Comparison of ENCODE assay signal across 21 cellular contexts in genomic region chr14:99519347-99519881, GRCh38. TPM values are rescaled to one million over a fixed set of nuclear protein-coding genes. Genes with fewer than 3 reads are reported as not detected.
DNase-seq lines count a peak whose midpoint lies in the region; ATAC-seq, FAIRE-seq and TF ChIP-seq lines count a peak whose summit lies in the region.
"Had no signal": no experiment of that assay in that cellular context is flagged by ENCODE, and none has a peak within 500 bp of the region (broad histone marks: within the 10 kb centered on the region; RNA-seq: fewer than 3 reads in every experiment).

No MANE protein-coding gene starts in this region.

- H3K27ac ChIP-seq in right atrium auricular region (no peak overlapping the region), HepG2 (ENCODE audit: extremely low read length, insufficient read depth, low read length) (no peak overlapping the region), upper lobe of right lung (no peak overlapping the region)
- H3K27ac ChIP-seq: BLaER1 had no signal

- no peak for TF ChIP-seq CTCF in right atrium auricular region (IDR thresholded peaks at IDR 0.05)
- no peak for TF ChIP-seq CTCF in WTC11 (IDR thresholded peaks at IDR 0.05)
- no peak for TF ChIP-seq CTCF in HepG2 (CRISPR knock-in tag; IDR thresholded peaks at IDR 0.05)
- no peak for TF ChIP-seq CTCF in upper lobe of right lung (IDR thresholded peaks at IDR 0.05)

- DNase-seq in Right ventricle myocardium superior (peak; percentile 9), right atrium auricular region (ENCODE audit: low spot score) (no peak), WTC11 (ENCODE audit: low spot score) (peak; percentile 8), HepG2 (ENCODE audit: low spot score) (no peak), upper lobe of right lung (peak; percentile 46), erythroblast (lab: John Stamatoyannopoulos, UW) (no peak)
- DNase-seq in natural killer cell treated with Interleukin-12 subunit alpha and Interleukin-12 subunit beta and Interleukin-15 and Interleukin-18, amount 100 ng/mL, for 72 hours (ENCODE audit: low spot score) = no peak
- DNase-seq: Calu3; CD8-positive, alpha-beta T cell; HFFc6; Kasumi-1; MG63; NCI-H1092; NCI-H146; NCI-H2029 treated with DMSO at 0.1 percent for 48 hours; NCI-H446 treated with DMSO at 0.1 percent for 48 hours had no signal

- peaks cover 26% of the 10 kb centered on the region for H3K4me1 Mint-ChIP-seq in WTC11
- H3K4me1 Mint-ChIP-seq in natural killer cell treated with Interleukin-12 subunit alpha and Interleukin-12 subunit beta and Interleukin-15 and Interleukin-18, amount 100 ng/mL, for 72 hours (ENCODE audit: low read depth in 2 of 2) = no peaks in the 10 kb centered on the region

- H3K4me2 ChIP-seq in HepG2 (ENCODE audit: low read depth, low read length) = no peak overlapping the region
- H3K4me2 ChIP-seq: BLaER1 had no signal

- intact Hi-C loops in Right ventricle myocardium superior (cut with DNase I) = loop anchor here (2.0 kb wide), 1 partner anchor 109 kb away; no protein-coding TSS in a partner anchor
- intact Hi-C loops in HepG2 (cut with micrococcal nuclease; ENCODE audit: unreplicated experiment) = loop anchor here (2.0 kb wide), 2 partner anchors 43 to 55 kb away; no protein-coding TSS in a partner anchor
- intact Hi-C loops in upper lobe of right lung (cut with DNase I) = loop anchor here (5.0 kb wide), 1 partner anchor 108 kb away; no protein-coding TSS in a partner anchor

- TF ChIP-seq RAD21 in HepG2 (CRISPR knock-in tag; IDR thresholded peaks at IDR 0.05) = no peak

- no peaks in the 10 kb centered on the region for H3K9me3 Mint-ChIP-seq in WTC11
- H3K9me3 Mint-ChIP-seq in natural killer cell treated with Interleukin-12 subunit alpha and Interleukin-12 subunit beta and Interleukin-15 and Interleukin-18, amount 100 ng/mL, for 72 hours = no peaks in the 10 kb centered on the region
- H3K9me3 Mint-ChIP-seq: CD8-positive, alpha-beta T cell; HFFc6 had no signal

- no peaks in the 10 kb centered on the region for H3K9me3 ChIP-seq in right atrium auricular region
- no peaks in the 10 kb centered on the region for H3K9me3 ChIP-seq in HepG2 (ENCODE audit: low read length)
- no peaks in the 10 kb centered on the region for H3K9me3 ChIP-seq in upper lobe of right lung
- H3K9me3 ChIP-seq: BLaER1, MG63 had no signal

- FAIRE-seq in HepG2 (lab: Jason Lieb, UNC) = no peak
- FAIRE-seq: A204.1, GM12878, H1 had no signal

- BruUV-seq in HepG2 (replicated peaks; lab: Mats Ljungman, UMichigan) = TSS peak; percentile 21

- H3K27me3 Mint-ChIP-seq in WTC11 (ENCODE audit: low read depth) = no peaks in the 10 kb centered on the region
- H3K27me3 Mint-ChIP-seq in natural killer cell treated with Interleukin-12 subunit alpha and Interleukin-12 subunit beta and Interleukin-15 and Interleukin-18, amount 100 ng/mL, for 72 hours = no peaks in the 10 kb centered on the region

- in situ Hi-C loops in HepG2 (cut with HindIII; ENCODE audit: extremely low pct_ligation_motif_present, low pct_unique_long_range_greater_than_20kb) = no loop called here

- CTCF ChIA-PET in WTC11 (lab: Charles Lee) (interaction anchor here (0.6 to 0.7 kb wide), 5 partner anchors 74 to 198 kb away, joined by 3 to 5 read pairs (median 3); no protein-coding TSS in a partner anchor), HepG2 (lab: Yijun Ruan, JAX; ENCODE audit: low intra/inter-chr PET ratio, low total read pairs) (interaction anchor here (2.5 kb wide), 1 partner anchor 110 kb away, joined by 29 read pairs; no protein-coding TSS in a partner anchor)

- TF ChIP-seq EP300 in HepG2 (IDR thresholded peaks at IDR 0.05; ENCODE audit: low read depth in 2 of 2, low read length in 2 of 2) (no peak), HepG2 (CRISPR knock-in tag; IDR thresholded peaks at IDR 0.05; ENCODE audit: borderline replicate concordance) (no peak)

- ATAC-seq in Right ventricle myocardium superior (ENCODE audit: poor library complexity) = no peak
- ATAC-seq in WTC11 = no peak
- no peak for ATAC-seq in HepG2
- no peak for ATAC-seq in upper lobe of right lung
- no peak for ATAC-seq in GM21526 (IDR thresholded peaks at IDR 0.05; ENCODE audit: low FRiP score, unreplicated experiment)
- ATAC-seq in natural killer cell treated with Interleukin-12 subunit alpha and Interleukin-12 subunit beta and Interleukin-15 and Interleukin-18, amount 100 ng/mL, for 72 hours = no peak

- H3K9ac ChIP-seq in HepG2 (ENCODE audit: insufficient read depth, low read depth, low read length) = no peak overlapping the region
- H3K9ac ChIP-seq: BLaER1 had no signal

- POLR2A ChIA-PET in WTC11 (lab: Charles Lee) (no interaction called here), HepG2 (lab: Yijun Ruan, JAX) (no interaction called here)

- H3K36me3 Mint-ChIP-seq in WTC11 = no peaks in the 10 kb centered on the region
- H3K36me3 Mint-ChIP-seq in natural killer cell treated with Interleukin-12 subunit alpha and Interleukin-12 subunit beta and Interleukin-15 and Interleukin-18, amount 100 ng/mL, for 72 hours = no peaks in the 10 kb centered on the region

- H3K4me3 ChIP-seq in right atrium auricular region (no peak overlapping the region), HepG2 (replicated peaks in 1 of 3; ENCODE audit: insufficient read depth in 1 of 3, low read depth in 2 of 3, low read length in 3 of 3) (no peak overlapping the region), upper lobe of right lung (no peak overlapping the region)
- H3K4me3 ChIP-seq: BLaER1, GM12878, MG63 had no signal

- WGBS in HepG2 (ENCODE audit: low lambda C conversion rate) = 94% methylated on average over 7 of the region's 8 CpGs

- no peak overlapping the region for H3K4me3 Mint-ChIP-seq in WTC11
- no peak overlapping the region for H3K4me3 Mint-ChIP-seq in natural killer cell treated with Interleukin-12 subunit alpha and Interleukin-12 subunit beta and Interleukin-15 and Interleukin-18, amount 100 ng/mL, for 72 hours
- H3K4me3 Mint-ChIP-seq: CD8-positive, alpha-beta T cell; HFFc6 had no signal

- peaks cover 24% of the 10 kb centered on the region; the same call in 1 of the 2 replicates for H4K20me1 ChIP-seq in HepG2 (ENCODE audit: insufficient read depth, low read length)

- H3K4me1 ChIP-seq in right atrium auricular region = peaks cover 0 to 36% of the 10 kb centered on the region in 2 donors
- H3K4me1 ChIP-seq in HepG2 (ENCODE audit: insufficient read depth, low read length) = peaks cover 21% of the 10 kb centered on the region
- H3K4me1 ChIP-seq in upper lobe of right lung = peaks cover 13% of the 10 kb centered on the region

- H2AFZ ChIP-seq in HepG2 (ENCODE audit: low read length) = no peak overlapping the region

- H3K36me3 ChIP-seq in right atrium auricular region (peaks cover 5% of the 10 kb centered on the region), HepG2 (replicated peaks in 1 of 2; ENCODE audit: control insufficient read depth in 1 of 2, insufficient read depth in 2 of 2, low read length in 2 of 2) (peaks cover 12 to 31% of the 10 kb centered on the region in 2 experiments; a peak in 4 of 5 replicates), upper lobe of right lung (no peaks in the 10 kb centered on the region)
- H3K36me3 ChIP-seq: MG63 had no signal

- H3K27me3 ChIP-seq in right atrium auricular region (no peaks in the 10 kb centered on the region), HepG2 (ENCODE audit: control insufficient read depth in 1 of 2, insufficient read depth in 2 of 2, low read length in 2 of 2) (no peaks in the 10 kb centered on the region), upper lobe of right lung (no peaks in the 10 kb centered on the region)
- H3K27me3 ChIP-seq: BLaER1, MG63 had no signal

- TF ChIP-seq POLR2A in HepG2 (IDR thresholded peaks at IDR 0.05; ENCODE audit: insufficient read depth in 1 of 2, low read depth in 2 of 2, low read length in 2 of 2) (no peak), erythroblast (IDR thresholded peaks at IDR 0.05; ENCODE audit: low read length) (no peak)

- peak overlapping the region; percentile 44; the same call in 1 of the 2 replicates for H3K27ac Mint-ChIP-seq in WTC11
- no peak overlapping the region for H3K27ac Mint-ChIP-seq in natural killer cell treated with Interleukin-12 subunit alpha and Interleukin-12 subunit beta and Interleukin-15 and Interleukin-18, amount 100 ng/mL, for 72 hours
- H3K27ac Mint-ChIP-seq: CD8-positive, alpha-beta T cell; HFFc6 had no signal

- H3K79me2 ChIP-seq in HepG2 (ENCODE audit: insufficient read depth, low read length) = peaks cover 6% of the 10 kb centered on the region

RNA-seq across cellular contexts. Expression of gene CCNK, which starts 38.2 kb away (rescaled TPM):
- total RNA-seq in Right ventricle myocardium superior (31.9 TPM), right atrium auricular region (10 to 100 TPM; 13.9 to 17.1 TPM), WTC11 (2021) (70.1 to 84.7 TPM (median 70.3 TPM) in 3 replicates), HepG2 (2016; rRNA removed; fragmentation: Illumina TruSeq; extraction: Trizol) (9.7 and 16.5 TPM in 2 replicates), upper lobe of right lung (48.7 TPM)
- total RNA-seq in HepG2 (2016; cell fraction: cytosol; rRNA removed; fragmentation: Illumina TruSeq; extraction: Trizol; ENCODE audit: low read depth) = 5.1 and 6.8 TPM in 2 replicates
- total RNA-seq in HepG2 (2016; cell fraction: insoluble cytoplasmic fraction; rRNA removed; fragmentation: Illumina TruSeq; extraction: Trizol) = 10.3 and 17.3 TPM in 2 replicates
- total RNA-seq in HepG2 (2016; cell fraction: membrane; rRNA removed; fragmentation: Illumina TruSeq; extraction: Trizol) = 17.8 and 18.8 TPM in 2 replicates
- total RNA-seq in HepG2 (2016; cell fraction: nucleus; rRNA removed; fragmentation: Illumina TruSeq; extraction: Trizol) = 27.1 and 31.3 TPM in 2 replicates
- polyA plus RNA-seq in HepG2 (2011; rRNA removed) = 4.9 and 14.0 TPM in 2 replicates
- 4.0 and 5.4 TPM in 2 replicates for polyA plus RNA-seq in HepG2 (2011; cell fraction: cytosol; rRNA removed)
- polyA plus RNA-seq in HepG2 (2011; cell fraction: nucleus; rRNA removed) = 10.8 and 10.9 TPM in 2 replicates
- 25.5 and 37.8 TPM in 2 replicates for polyA plus RNA-seq in HepG2 (2012)
- 13.3 and 14.2 TPM in 2 replicates for polyA plus RNA-seq in HepG2 (2016; cell fraction: cytosol; fragmentation: Illumina TruSeq; extraction: Trizol; ENCODE audit: low read depth)
- polyA plus RNA-seq in HepG2 (2016; cell fraction: insoluble cytoplasmic fraction; fragmentation: Illumina TruSeq; extraction: Trizol; ENCODE audit: low read depth) = 30.0 and 42.2 TPM in 2 replicates
- polyA plus RNA-seq in HepG2 (2016; cell fraction: membrane; fragmentation: Illumina TruSeq; extraction: Trizol; ENCODE audit: low read depth) = 26.4 and 33.9 TPM in 2 replicates
- 35.3 and 41.4 TPM in 2 replicates for polyA plus RNA-seq in HepG2 (2016; cell fraction: nucleus; fragmentation: Illumina TruSeq; extraction: Trizol; ENCODE audit: insufficient read depth, low read depth)
- 10.0 and 16.9 TPM in 2 replicates for polyA minus RNA-seq in HepG2 (2011; rRNA and poly(A)+ RNA removed; ENCODE audit: low replicate concordance)
- 15.8 and 19.7 TPM in 2 replicates for polyA minus RNA-seq in HepG2 (2011; cell fraction: cytosol; rRNA and poly(A)+ RNA removed)
- polyA minus RNA-seq in HepG2 (2011; cell fraction: nucleus; rRNA and poly(A)+ RNA removed) = 40.8 and 43.4 TPM in 2 replicates
- total RNA-seq in natural killer cell treated with Interleukin-12 subunit alpha and Interleukin-12 subunit beta and Interleukin-15 and Interleukin-18, amount 100 ng/mL, for 72 hours = 100 to 1,000 TPM in 1 of 2 donors, 10 to 100 TPM in 1; 78.6 to 105 TPM

RNA-seq across cellular contexts. Expression of gene SETD3, which starts 38.8 kb away (rescaled TPM):
- total RNA-seq in Right ventricle myocardium superior = 92.5 TPM
- 100 to 1,000 TPM in 1 of 2 donors, 10 to 100 TPM in 1; 84.2 to 114 TPM for total RNA-seq in right atrium auricular region
- total RNA-seq in WTC11 (2021) = 46.9 to 53.1 TPM (median 49.3 TPM) in 3 replicates
- 67.1 and 71.2 TPM in 2 replicates for total RNA-seq in HepG2 (2016; rRNA removed; fragmentation: Illumina TruSeq; extraction: Trizol)
- 486 and 562 TPM in 2 replicates for total RNA-seq in HepG2 (2016; cell fraction: cytosol; rRNA removed; fragmentation: Illumina TruSeq; extraction: Trizol; ENCODE audit: low read depth)
- 65.7 and 69.4 TPM in 2 replicates for total RNA-seq in HepG2 (2016; cell fraction: insoluble cytoplasmic fraction; rRNA removed; fragmentation: Illumina TruSeq; extraction: Trizol)
- total RNA-seq in HepG2 (2016; cell fraction: membrane; rRNA removed; fragmentation: Illumina TruSeq; extraction: Trizol) = 174 and 189 TPM in 2 replicates
- 32.6 and 38.0 TPM in 2 replicates for total RNA-seq in HepG2 (2016; cell fraction: nucleus; rRNA removed; fragmentation: Illumina TruSeq; extraction: Trizol)
- 26.6 and 30.3 TPM in 2 replicates for polyA plus RNA-seq in HepG2 (2011; rRNA removed)
- polyA plus RNA-seq in HepG2 (2011; cell fraction: cytosol; rRNA removed) = 17.9 and 21.3 TPM in 2 replicates
- 9.0 and 9.6 TPM in 2 replicates for polyA plus RNA-seq in HepG2 (2011; cell fraction: nucleus; rRNA removed)
- polyA plus RNA-seq in HepG2 (2012) = 30.1 and 35.9 TPM in 2 replicates
- 31.4 and 32.0 TPM in 2 replicates for polyA plus RNA-seq in HepG2 (2016; cell fraction: cytosol; fragmentation: Illumina TruSeq; extraction: Trizol; ENCODE audit: low read depth)
- polyA plus RNA-seq in HepG2 (2016; cell fraction: insoluble cytoplasmic fraction; fragmentation: Illumina TruSeq; extraction: Trizol; ENCODE audit: low read depth) = 60.4 and 64.7 TPM in 2 replicates
- polyA plus RNA-seq in HepG2 (2016; cell fraction: membrane; fragmentation: Illumina TruSeq; extraction: Trizol; ENCODE audit: low read depth) = 47.6 and 54.1 TPM in 2 replicates
- 32.3 and 34.4 TPM in 2 replicates for polyA plus RNA-seq in HepG2 (2016; cell fraction: nucleus; fragmentation: Illumina TruSeq; extraction: Trizol; ENCODE audit: insufficient read depth, low read depth)
- 45.8 and 74.7 TPM in 2 replicates for polyA minus RNA-seq in HepG2 (2011; rRNA and poly(A)+ RNA removed; ENCODE audit: low replicate concordance)
- 54.3 and 55.8 TPM in 2 replicates for polyA minus RNA-seq in HepG2 (2011; cell fraction: cytosol; rRNA and poly(A)+ RNA removed)
- polyA minus RNA-seq in HepG2 (2011; cell fraction: nucleus; rRNA and poly(A)+ RNA removed) = 34.1 and 34.2 TPM in 2 replicates
- total RNA-seq in upper lobe of right lung = 90.3 TPM
- total RNA-seq in natural killer cell treated with Interleukin-12 subunit alpha and Interleukin-12 subunit beta and Interleukin-15 and Interleukin-18, amount 100 ng/mL, for 72 hours = 10 to 100 TPM; 80.6 to 96.7 TPM

Comparison
In these comparisons a context has a peak if more than half of its experiments do, and no peak if none do; other contexts are left out.
1. DNase-seq: peak in Right ventricle myocardium superior (single experiment), WTC11 (single experiment) and upper lobe of right lung (single experiment); none in right atrium auricular region (single experiment), HepG2 (single experiment), natural killer cell treated with Interleukin-12 subunit alpha and Interleukin-12 subunit beta and Interleukin-15 and Interleukin-18, amount 100 ng/mL, for 72 hours (single experiment) and erythroblast (0 of 2).